ENCODE assay signal across 28 cellular contexts in genomic region chr10:33781666-33782395, GRCh38.
"Had no signal": no experiment of that assay in that cellular context is flagged by ENCODE, and none has a peak within 500 bp of the region (broad histone marks: within the 10 kb centered on the region; RNA-seq: fewer than 3 reads in every experiment).

No MANE protein-coding gene starts in this region.

- H3K27me3 ChIP-seq: adrenal gland had no signal

- H3K4me3 Mint-ChIP-seq: activated CD8-positive, alpha-beta T cell treated with anti-CD3 and anti-CD28 coated beads for 36 hours; activated naive CD8-positive, alpha-beta T cell treated with anti-CD3 and anti-CD28 coated beads, Interleukin-2, amount 10 ng/mL, durations not matched to agents 7 days and 5 days; IgD-negative memory B cell; T-cell had no signal

- H3K9me3 Mint-ChIP-seq: activated CD8-positive, alpha-beta T cell treated with anti-CD3 and anti-CD28 coated beads for 36 hours; activated naive CD8-positive, alpha-beta T cell treated with anti-CD3 and anti-CD28 coated beads, Interleukin-2, amount 10 ng/mL, durations not matched to agents 7 days and 5 days; T-cell had no signal

- H3K27ac ChIP-seq: adrenal gland, PC-9, SK-N-MC had no signal

- H3K4me1 Mint-ChIP-seq: activated naive CD8-positive, alpha-beta T cell treated with anti-CD3 and anti-CD28 coated beads, Interleukin-2, amount 10 ng/mL, durations not matched to agents 7 days and 5 days; T-cell had no signal

- H3K36me3 ChIP-seq: adrenal gland, MG63 had no signal

- H3K36me3 Mint-ChIP-seq: activated naive CD8-positive, alpha-beta T cell treated with anti-CD3 and anti-CD28 coated beads, Interleukin-2, amount 10 ng/mL, durations not matched to agents 7 days and 5 days; IgD-negative memory B cell; T-cell had no signal

- H2AFZ ChIP-seq: PC-9 had no signal

- H3K4me1 ChIP-seq: adrenal gland had no signal

- DNase-seq: activated CD4-positive, alpha-beta T cell treated with anti-CD3 and anti-CD28 coated beads for 4 hours; activated CD8-positive, alpha-beta memory T cell treated with anti-CD3 and anti-CD28 coated beads, Interleukin-2, amount 50 U/mL, for 4 hours; activated CD8-positive, alpha-beta T cell treated with anti-CD3 and anti-CD28 coated beads for 36 hours; activated naive CD4-positive, alpha-beta T cell treated with anti-CD3 and anti-CD28 coated beads, Interleukin-2, amount 50 U/mL, for 16 hours; activated naive CD8-positive, alpha-beta T cell treated with anti-CD3 and anti-CD28 coated beads, Interleukin-2, amount 10 ng/mL, durations not matched to agents 7 days and 5 days; activated T-cell treated with anti-CD3 and anti-CD28 coated beads, Interleukin-2, amount 50 U/mL, for 1 hour; adrenal gland; anterior cingulate cortex; KG1; MG63; NCI-H1105; NCI-H1436; NCI-H1694 treated with DMSO at 0.1 percent for 48 hours; NCI-H2029 treated with DMSO at 0.1 percent for 48 hours; NCI-H345; NCI-H510A; NCI-H526 treated with DMSO at 0.1 percent for 48 hours; NCI-H82; NK-92 treated with Interleukin-12 subunit alpha and Interleukin-12 subunit beta, amount 100 ng/mL, for 24 hours; PC-9; RPMI8226; T-cell; T-helper 2 cell; T1000 had no signal

- ATAC-seq: activated CD4-positive, CD25-positive, alpha-beta regulatory T cell treated with anti-CD3 and anti-CD28 coated beads, Interleukin-2, amount 50 U/mL, for 24 hours; activated CD8-positive, alpha-beta T cell treated with anti-CD3 and anti-CD28 coated beads for 36 hours; Right ventricle myocardium inferior; T-cell had no signal

- H3K9me3 ChIP-seq: adrenal gland, MG63 had no signal

- H3K4me3 ChIP-seq: adrenal gland, MG63, PC-9, SK-N-MC had no signal

- H3K27me3 Mint-ChIP-seq: activated CD8-positive, alpha-beta T cell treated with anti-CD3 and anti-CD28 coated beads for 36 hours; activated naive CD8-positive, alpha-beta T cell treated with anti-CD3 and anti-CD28 coated beads, Interleukin-2, amount 10 ng/mL, durations not matched to agents 7 days and 5 days; IgD-negative memory B cell had no signal

- H3K27ac Mint-ChIP-seq: activated CD8-positive, alpha-beta T cell treated with anti-CD3 and anti-CD28 coated beads for 36 hours; activated naive CD8-positive, alpha-beta T cell treated with anti-CD3 and anti-CD28 coated beads, Interleukin-2, amount 10 ng/mL, durations not matched to agents 7 days and 5 days; IgD-negative memory B cell; T-cell had no signal

- H3K4me2 ChIP-seq: PC-9 had no signal
